Comparison of ENCODE assay signal across 9 cellular contexts in genomic region chr11:3109921-3110706, GRCh38. TPM values are rescaled to one million over a fixed set of nuclear protein-coding genes. Genes with fewer than 3 reads are reported as not detected.
A peak's percentile ranks its signal among the peaks of the same experiment; 100 is the strongest.
DNase-seq lines count a peak whose midpoint lies in the region; ATAC-seq and TF ChIP-seq lines count a peak whose summit lies in the region.
"Had no signal": no experiment of that assay in that cellular context is flagged by ENCODE, and none has a peak within 500 bp of the region (broad histone marks: within the 10 kb centered on the region; RNA-seq: fewer than 3 reads in every experiment).

No MANE protein-coding gene starts in this region.

- CTCF ChIA-PET in activated CD8-positive, alpha-beta T cell treated with anti-CD3 and anti-CD28 coated beads, Interleukin-2, amount 10 ng/mL, durations not matched to agents 7 days and 5 days (lab: Charles Lee) = interaction anchor here (0.7 to 1.5 kb wide), 2 partner anchors 18 to 72 kb away, joined by 3 to 7 read pairs; no protein-coding TSS in a partner anchor

- no peak overlapping the region for H2BK5ac ChIP-seq in trophoblast cell (ENCODE audit: low read depth, low read length, poor library complexity)

- peaks cover 6% of the 10 kb centered on the region for H3K9me3 ChIP-seq in trophoblast cell (ENCODE audit: insufficient read depth, low read depth, low read length)

- no peaks in the 10 kb centered on the region for H3K79me2 ChIP-seq in trophoblast cell (ENCODE audit: control insufficient read depth, insufficient read depth, low read length, poor library complexity)

- H3K4me1 Mint-ChIP-seq in activated CD8-positive, alpha-beta T cell treated with anti-CD3 and anti-CD28 coated beads, Interleukin-2, amount 10 ng/mL, durations not matched to agents 7 days and 5 days (ENCODE audit: low read depth) = peaks cover 3% of the 10 kb centered on the region

- H3K36me3 ChIP-seq in GM06990 (ENCODE audit: control insufficient read depth, insufficient read depth, low read length) (no peaks in the 10 kb centered on the region), trophoblast cell (ENCODE audit: control insufficient read depth in 1 of 2, insufficient read depth in 2 of 2, low read length in 2 of 2) (peaks cover 29 to 38% of the 10 kb centered on the region in 2 experiments)

- H3K27ac ChIP-seq in foreskin keratinocyte (no peak overlapping the region), trophoblast cell (ENCODE audit: low read depth, low read length) (no peak overlapping the region)

- ATAC-seq in activated CD8-positive, alpha-beta T cell treated with anti-CD3 and anti-CD28 coated beads, Interleukin-2, amount 10 ng/mL, durations not matched to agents 7 days and 5 days = peak; percentile 80
- ATAC-seq in foreskin keratinocyte (peak; percentile 85), GM21390 (IDR thresholded peaks at IDR 0.05; ENCODE audit: unreplicated experiment) (no peak)

- no peak overlapping the region for H3K23ac ChIP-seq in trophoblast cell (ENCODE audit: low read length)

- no peak overlapping the region for H3K27ac Mint-ChIP-seq in activated CD8-positive, alpha-beta T cell treated with anti-CD3 and anti-CD28 coated beads, Interleukin-2, amount 10 ng/mL, durations not matched to agents 7 days and 5 days
- H3K27ac Mint-ChIP-seq: T-helper 1 cell treated with Interleukin-12 subunit alpha and Interleukin-12 subunit beta and Interleukin-4 antibody, amounts not matched to agents 30 μg/mL and 1 μg/mL, for 36 hours had no signal

- no peaks in the 10 kb centered on the region for H3K79me1 ChIP-seq in trophoblast cell (ENCODE audit: low read length)

- no peak overlapping the region for H3K9ac ChIP-seq in trophoblast cell (ENCODE audit: low read length)

- H3K27me3 ChIP-seq in GM06990 (replicated peaks; ENCODE audit: control insufficient read depth, insufficient read depth, low read length) (no peaks in the 10 kb centered on the region; the same call in none of the 2 replicates), foreskin keratinocyte (no peaks in the 10 kb centered on the region), trophoblast cell (ENCODE audit: insufficient read depth, low read length) (no peaks in the 10 kb centered on the region)

- H3K4me3 ChIP-seq in GM06990 (replicated peaks; ENCODE audit: low read depth, low read length) (no peak overlapping the region), trophoblast cell (ENCODE audit: low read depth, low read length) (no peak overlapping the region)

- H2AFZ ChIP-seq in trophoblast cell (ENCODE audit: insufficient read depth, low read length, poor library complexity) = no peak overlapping the region

- H3K9me3 Mint-ChIP-seq in activated CD8-positive, alpha-beta T cell treated with anti-CD3 and anti-CD28 coated beads, Interleukin-2, amount 10 ng/mL, durations not matched to agents 7 days and 5 days (ENCODE audit: insufficient read depth) = peaks cover 24% of the 10 kb centered on the region

- no peak overlapping the region for H3K4me2 ChIP-seq in trophoblast cell (ENCODE audit: low read length)

- no peak overlapping the region for H3K4me3 Mint-ChIP-seq in activated CD8-positive, alpha-beta T cell treated with anti-CD3 and anti-CD28 coated beads, Interleukin-2, amount 10 ng/mL, durations not matched to agents 7 days and 5 days
- H3K4me3 Mint-ChIP-seq: T-helper 1 cell treated with Interleukin-12 subunit alpha and Interleukin-12 subunit beta and Interleukin-4 antibody, amounts not matched to agents 30 μg/mL and 1 μg/mL, for 36 hours had no signal

- H3K4me1 ChIP-seq in foreskin keratinocyte (no peaks in the 10 kb centered on the region), trophoblast cell (ENCODE audit: control insufficient read depth in 1 of 2, insufficient read depth in 2 of 2, low read length in 2 of 2) (no peaks in the 10 kb centered on the region)

- WGBS in trophoblast cell (ENCODE audit: extremely low coverage, insufficient coverage, insufficient read length) = no CpG with 5 or more reads among the region's 14 CpGs

- no peak overlapping the region for H4K8ac ChIP-seq in trophoblast cell (ENCODE audit: low read depth, low read length)

- H3K36me3 Mint-ChIP-seq in activated CD8-positive, alpha-beta T cell treated with anti-CD3 and anti-CD28 coated beads, Interleukin-2, amount 10 ng/mL, durations not matched to agents 7 days and 5 days (ENCODE audit: low read depth) = peaks cover 15% of the 10 kb centered on the region

- no peak overlapping the region for H2BK12ac ChIP-seq in trophoblast cell (ENCODE audit: low read length)

- no peak overlapping the region for H2BK120ac ChIP-seq in trophoblast cell (ENCODE audit: insufficient read depth, low read length, poor library complexity)

- H3K18ac ChIP-seq in trophoblast cell (ENCODE audit: low read length) = no peak overlapping the region

- no peaks in the 10 kb centered on the region for H3K27me3 Mint-ChIP-seq in activated CD8-positive, alpha-beta T cell treated with anti-CD3 and anti-CD28 coated beads, Interleukin-2, amount 10 ng/mL, durations not matched to agents 7 days and 5 days (ENCODE audit: low read depth)

- TF ChIP-seq CTCF in GM06990 (IDR thresholded peaks at IDR 0.05; ENCODE audit: insufficient read depth, low read length, poor library complexity, severe bottlenecking) (peak; percentile 63), foreskin keratinocyte (conservative IDR thresholded peaks at IDR 0.05) (peak; percentile 80)

- DNase-seq in GM06990 (ENCODE audit: extremely low read depth, insufficient read length) (no peak), MV-4-11 (lab: John Stamatoyannopoulos, UW) (peak; percentile 17), foreskin keratinocyte (peak in 1 of 2 donors; percentile 35), trophoblast cell (peak; percentile 38 to 58), HuH-7 (ENCODE audit: low spot score) (no peak), T1000 (lab: John Stamatoyannopoulos, UW) (no peak)
- peak; percentile 55 for DNase-seq in activated CD8-positive, alpha-beta T cell treated with anti-CD3 and anti-CD28 coated beads, Interleukin-2, amount 10 ng/mL, durations not matched to agents 7 days and 5 days

- no peak overlapping the region for H4K91ac ChIP-seq in trophoblast cell (ENCODE audit: low read depth, low read length)

- POLR2A ChIA-PET in activated CD8-positive, alpha-beta T cell treated with anti-CD3 and anti-CD28 coated beads, Interleukin-2, amount 10 ng/mL, durations not matched to agents 7 days and 5 days (lab: Charles Lee) = no interaction called here

- H4K12ac ChIP-seq in trophoblast cell (ENCODE audit: low read depth, low read length) = no peak overlapping the region

- no peak overlapping the region for H2AK5ac ChIP-seq in trophoblast cell (ENCODE audit: low read length)

- H3K4ac ChIP-seq in trophoblast cell (ENCODE audit: low read depth, low read length) = no peak overlapping the region

- H3K14ac ChIP-seq in trophoblast cell (ENCODE audit: low read length) = no peak overlapping the region

RNA-seq across cellular contexts. Expression of gene CARS1, which starts 52.9 kb away (rescaled TPM):
- total RNA-seq in activated CD8-positive, alpha-beta T cell treated with anti-CD3 and anti-CD28 coated beads, Interleukin-2, amount 10 ng/mL, durations not matched to agents 7 days and 5 days = 10 to 100 TPM; 74.6 to 81.5 TPM
- 69.1 and 80.4 TPM in 2 replicates for total RNA-seq in foreskin keratinocyte
- 52.1 and 67.0 TPM in 2 replicates for polyA plus RNA-seq in foreskin keratinocyte
- 113 and 120 TPM in 2 replicates for polyA plus RNA-seq in trophoblast cell (2013)

RNA-seq across cellular contexts. Expression of gene OSBPL5, which starts 55.0 kb away (rescaled TPM):
- 10 to 100 TPM; 10.1 to 11.0 TPM for total RNA-seq in activated CD8-positive, alpha-beta T cell treated with anti-CD3 and anti-CD28 coated beads, Interleukin-2, amount 10 ng/mL, durations not matched to agents 7 days and 5 days
- 13.0 and 16.4 TPM in 2 replicates for total RNA-seq in foreskin keratinocyte
- polyA plus RNA-seq in foreskin keratinocyte = 7.7 and 9.0 TPM in 2 replicates
- 12.2 and 12.3 TPM in 2 replicates for polyA plus RNA-seq in trophoblast cell (2013)

Comparison
In these comparisons a context has a peak if more than half of its experiments do, and no peak if none do; other contexts are left out.
1. DNase-seq: peak in MV-4-11 (single experiment), activated CD8-positive, alpha-beta T cell treated with anti-CD3 and anti-CD28 coated beads, Interleukin-2, amount 10 ng/mL, durations not matched to agents 7 days and 5 days (single experiment) and trophoblast cell (2 of 2); none in GM06990 (single experiment), HuH-7 (single experiment) and T1000 (single experiment).